In the genomic region with DNA sequence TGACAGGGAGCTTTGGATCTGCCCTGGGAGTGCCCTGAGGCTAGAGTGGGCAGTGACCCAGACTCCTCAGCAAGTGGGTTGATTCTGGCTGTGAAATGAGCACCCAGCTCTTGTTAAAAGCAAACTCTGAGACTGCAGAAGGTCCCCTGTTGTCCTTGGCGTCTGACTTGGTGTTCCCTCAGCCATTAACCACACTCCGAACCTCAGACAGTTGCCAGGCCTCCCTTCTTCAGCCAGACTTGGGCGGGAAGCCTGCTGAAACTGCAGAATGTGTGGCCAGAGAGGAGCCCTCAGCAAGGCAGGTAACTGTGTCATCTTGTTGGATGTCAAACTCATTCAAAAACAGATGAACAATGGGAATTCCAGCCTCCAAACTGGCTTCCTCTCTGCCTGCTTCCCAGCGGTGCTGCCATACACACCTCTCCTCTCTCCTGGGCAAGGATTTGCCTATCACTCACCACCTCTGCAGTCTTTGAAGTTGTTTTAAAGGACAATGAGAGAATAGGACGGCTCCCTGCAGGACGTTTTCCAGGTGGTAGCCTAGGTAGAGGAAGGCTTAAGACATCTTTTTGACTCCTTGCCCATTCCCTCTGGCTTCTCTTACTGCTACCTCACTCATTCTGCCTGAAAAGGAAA, we compare ENCODE assay signal across 19 cellular contexts.
"Had no signal": no experiment of that assay in that cellular context is flagged by ENCODE, and none has a peak within 500 bp of the region (broad histone marks: within the 10 kb centered on the region; RNA-seq: fewer than 3 reads in every experiment).

No MANE protein-coding gene starts in this region.

- DNase-seq: activated B cell treated with CpG ODN at 0.5 μM for 24 hours; activated CD4-positive, alpha-beta memory T cell treated with anti-CD3 and anti-CD28 coated beads for 36 hours; activated CD4-positive, alpha-beta T cell treated with anti-CD3 and anti-CD28 coated beads for 4 hours; activated gamma-delta T cell treated with Interleukin-2 at 50 U/mL for 16 hours; activated T-cell treated with anti-CD3 and anti-CD28 coated beads for 4 hours; amniotic stem cell; erythroblast; foreskin melanocyte; left cardiac atrium; midbrain; nephron progenitor cell; nucleus accumbens; spleen; stimulated activated CD4-positive, alpha-beta T cell treated with anti-CD3 and anti-CD28 coated beads, Interleukin-4, amount 100 ng/mL, for 4 hours; stimulated activated naive B cell treated with anti-CD40 and anti-IgM and Interleukin-4, amounts not matched to agents 10 μg/mL and 1 μg/mL and 100 μg/mL, for 72 hours; T-cell had no signal

- H3K4me3 ChIP-seq: coronary artery, lung, spleen, thoracic aorta had no signal

- H3K27ac ChIP-seq: spleen, thoracic aorta had no signal

- H3K9me3 ChIP-seq: thoracic aorta had no signal

- H3K36me3 ChIP-seq: spleen, thoracic aorta had no signal

- H3K27me3 ChIP-seq: spleen had no signal

- ATAC-seq: stimulated activated naive B cell treated with anti-CD40 and anti-IgM and Interleukin-4, amounts not matched to agents 10 μg/mL and 1 μg/mL and 100 μg/mL, for 72 hours; T-cell had no signal

- H3K4me1 ChIP-seq: spleen had no signal
